In the genomic region with DNA sequence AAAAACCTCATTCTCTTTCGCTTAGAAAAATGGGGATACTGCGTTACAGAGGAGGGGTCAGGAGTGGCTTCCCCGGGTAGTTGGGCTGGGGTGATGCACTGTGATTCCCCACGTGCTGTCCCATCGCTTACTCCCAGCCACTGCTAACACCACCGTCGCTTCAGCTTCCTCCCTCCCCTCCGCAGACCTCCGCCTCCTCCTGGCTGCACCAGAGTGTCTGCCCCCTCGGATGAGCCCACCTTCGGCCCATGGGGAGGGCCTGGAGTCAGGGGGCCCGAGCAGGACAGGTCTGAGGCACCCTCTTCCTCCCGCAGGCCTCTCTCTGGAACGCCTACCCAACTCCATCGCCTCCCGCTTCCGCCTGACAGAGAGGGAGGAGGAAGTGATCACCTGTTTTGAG, we compare ENCODE assay signal across 19 cellular contexts.
"Had no signal": no experiment of that assay in that cellular context is flagged by ENCODE, and none has a peak within 500 bp of the region (broad histone marks: within the 10 kb centered on the region; RNA-seq: fewer than 3 reads in every experiment).

No MANE protein-coding gene starts in this region.

- H3K4me2 ChIP-seq: smooth muscle cell had no signal

- H3K27me3 ChIP-seq: cardiac muscle cell, ovary, tibial artery had no signal

- H3K4me3 ChIP-seq: cardiac muscle cell, ovary, psoas muscle, smooth muscle cell, tibial artery had no signal

- H3K27me3 Mint-ChIP-seq: activated CD4-positive, alpha-beta T cell treated with anti-CD3 and anti-CD28 coated beads, Interleukin-2, amount 10 ng/mL, durations not matched to agents 24 days and 14 days; activated naive CD4-positive, alpha-beta T cell treated with anti-CD3 and anti-CD28 coated beads, Interleukin-2, amount 50 U/mL, for 24 hours; naive thymus-derived CD8-positive, alpha-beta T cell had no signal

- H3K9me3 ChIP-seq: ovary, psoas muscle, tibial artery had no signal

- ATAC-seq: naive thymus-derived CD8-positive, alpha-beta T cell; psoas muscle; sciatic nerve; stimulated activated naive CD8-positive, alpha-beta T cell treated with anti-CD3 and anti-CD28 coated beads, Interleukin-15, Interleukin-2, amounts not matched to agents 100 U/mL and 50 U/mL, for 24 hours had no signal

- H3K9me3 Mint-ChIP-seq: activated CD4-positive, alpha-beta T cell treated with anti-CD3 and anti-CD28 coated beads, Interleukin-2, amount 10 ng/mL, durations not matched to agents 24 days and 14 days; activated naive CD4-positive, alpha-beta T cell treated with anti-CD3 and anti-CD28 coated beads, Interleukin-2, amount 50 U/mL, for 24 hours; naive thymus-derived CD8-positive, alpha-beta T cell had no signal

- DNase-seq: activated CD4-positive, alpha-beta T cell treated with anti-CD3 and anti-CD28 coated beads, Interleukin-2, amount 10 ng/mL, durations not matched to agents 24 days and 14 days; activated CD4-positive, CD25-positive, alpha-beta regulatory T cell; activated CD8-positive, alpha-beta memory T cell treated with anti-CD3 and anti-CD28 coated beads, Interleukin-2, amount 50 U/mL, for 4 hours; activated gamma-delta T cell; activated T-cell treated with anti-CD3 and anti-CD28 coated beads, Interleukin-2, amount 50 U/mL, for 48 hours; mesendoderm; naive thymus-derived CD8-positive, alpha-beta T cell; ovary; psoas muscle; stimulated activated CD4-positive, alpha-beta T cell treated with anti-CD3 and anti-CD28 coated beads, Interleukin-4, amount 100 ng/mL, for 4 hours; stimulated activated naive CD8-positive, alpha-beta T cell treated with anti-CD3 and anti-CD28 coated beads, Interleukin-15, Interleukin-2, amounts not matched to agents 100 U/mL and 50 U/mL, for 24 hours; substantia nigra; T-helper 1 cell; T-helper 9 cell; tibial artery had no signal

- H3K4me3 Mint-ChIP-seq: activated CD4-positive, alpha-beta T cell treated with anti-CD3 and anti-CD28 coated beads, Interleukin-2, amount 10 ng/mL, durations not matched to agents 24 days and 14 days; activated naive CD4-positive, alpha-beta T cell treated with anti-CD3 and anti-CD28 coated beads, Interleukin-2, amount 50 U/mL, for 24 hours; naive thymus-derived CD8-positive, alpha-beta T cell had no signal

- H3K36me3 ChIP-seq: ovary had no signal

- H3K27ac ChIP-seq: cardiac muscle cell, ovary, psoas muscle, tibial artery had no signal
